In genomic region chr15:75584121-75584520, GRCh38 we compare ENCODE assay signal across 1 cellular context.
TF ChIP-seq lines count a peak whose summit lies in the region.

No MANE protein-coding gene starts in this region.

TF ChIP-seq in GM23338, 12 proteins besides CTCF, POLR2A, EP300 and RAD21 (continued from another document):
- TF ChIP-seq ZNF462 (CRISPR knock-in tag; IDR thresholded peaks at IDR 0.05) (no peak), JUNB (IDR thresholded peaks at IDR 0.05; ENCODE audit: unreplicated experiment) (no peak), REST (IDR thresholded peaks at IDR 0.05; ENCODE audit: unreplicated experiment) (no peak), EZH2phosphoT487 (IDR thresholded peaks at IDR 0.05; ENCODE audit: unreplicated experiment) (no peak)
